ENCODE assay signal across 1 cellular context in genomic region chr16:88121886-88122580, GRCh38.
TF ChIP-seq lines count a peak whose summit lies in the region.

No MANE protein-coding gene starts in this region.

TF ChIP-seq in IMR-90, 13 proteins besides CTCF, POLR2A, EP300 and RAD21 (continued from another document):
- no peak for TF ChIP-seq USF2 (IDR thresholded peaks at IDR 0.05; ENCODE audit: low read depth, low read length)
